In the genomic region with DNA sequence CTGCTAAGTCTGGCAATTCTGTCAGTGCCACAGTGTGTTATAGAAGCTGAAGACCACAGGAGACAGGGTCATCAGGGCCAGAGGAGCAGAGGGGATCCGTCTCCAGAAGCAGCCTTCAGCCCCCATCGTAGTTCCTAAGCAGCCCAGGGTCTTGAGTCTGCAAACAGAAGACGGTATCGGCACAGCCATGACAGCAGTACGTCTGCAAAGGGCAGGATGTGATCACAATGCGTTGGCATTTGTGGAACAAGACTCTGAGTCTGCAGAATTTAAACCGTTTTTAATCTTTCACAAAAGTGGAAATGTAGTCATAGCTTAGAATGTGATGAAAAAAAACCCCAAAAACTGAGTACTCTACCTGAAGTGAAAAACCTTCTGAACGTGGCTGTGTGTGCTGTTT, we compare ENCODE assay signal across 21 cellular contexts. TPM values are rescaled to one million over a fixed set of nuclear protein-coding genes. Genes with fewer than 3 reads are reported as not detected.
A peak's percentile ranks its signal among the peaks of the same experiment; 100 is the strongest.
DNase-seq lines count a peak whose midpoint lies in the region; ATAC-seq and TF ChIP-seq lines count a peak whose summit lies in the region.
"Had no signal": no experiment of that assay in that cellular context is flagged by ENCODE, and none has a peak within 500 bp of the region (broad histone marks: within the 10 kb centered on the region; RNA-seq: fewer than 3 reads in every experiment).

No MANE protein-coding gene starts in this region.

- no peaks in the 10 kb centered on the region for H3K27me3 ChIP-seq in right atrium auricular region
- H3K27me3 ChIP-seq in tibial nerve: no peaks in the 10 kb centered on the region
- H3K27me3 ChIP-seq: gastroesophageal sphincter, neutrophil had no signal

- H3K4me1 Mint-ChIP-seq in type B pancreatic cell (ENCODE audit: unreplicated experiment): peaks cover 37% of the 10 kb centered on the region
- H3K4me1 Mint-ChIP-seq: activated CD4-positive, alpha-beta T cell treated with anti-CD3 and anti-CD28 coated beads, Interleukin-2, amount 10 ng/mL, durations not matched to agents 7 days and 5 days; CD4-positive, alpha-beta memory T cell had no signal

- TF ChIP-seq POLR2A in lower leg skin (IDR thresholded peaks at IDR 0.05) (no peak), tibial nerve (IDR thresholded peaks at IDR 0.05) (no peak)

- no peak for ATAC-seq in Right ventricle myocardium superior (ENCODE audit: poor library complexity)
- ATAC-seq in GM21515 (IDR thresholded peaks at IDR 0.05; ENCODE audit: unreplicated experiment): no peak
- ATAC-seq: gastroesophageal sphincter, PC-3 had no signal

- H3K4me1 ChIP-seq in right atrium auricular region (peaks cover 0 to 36% of the 10 kb centered on the region in 2 donors), tibial nerve (peaks cover 0 to 22% (median 5%) of the 10 kb centered on the region in 4 donors)

- intact Hi-C loops in Right ventricle myocardium superior (cut with DNase I) (no loop called here), lower leg skin (cut with DNase I; ENCODE audit: low total_unique reads) (no loop called here)

- 77 to 81% methylated on average over 8 of the region's 8 CpGs for WGBS in lower leg skin, 2 donors
- 54 to 57% methylated on average over 8 of the region's 8 CpGs for WGBS in tibial nerve, 2 donors

- H3K27ac Mint-ChIP-seq in type B pancreatic cell: peak overlapping the region; percentile 62
- H3K27ac Mint-ChIP-seq: activated CD4-positive, alpha-beta T cell treated with anti-CD3 and anti-CD28 coated beads, Interleukin-2, amount 10 ng/mL, durations not matched to agents 7 days and 5 days; T-helper 1 cell treated with Interleukin-12 subunit alpha and Interleukin-12 subunit beta and Interleukin-4 antibody, amounts not matched to agents 30 μg/mL and 1 μg/mL, for 36 hours had no signal

- no peak for DNase-seq in right atrium auricular region (ENCODE audit: low spot score)
- no peak for DNase-seq in Right ventricle myocardium superior
- DNase-seq in myocyte (ENCODE audit: low read depth): peak; percentile 21
- DNase-seq in type B pancreatic cell (ENCODE audit: extremely low spot score, unreplicated experiment): no peak
- DNase-seq in lower leg skin (ENCODE audit: low spot score in 2 of 2): no peak
- DNase-seq in tibial nerve (ENCODE audit: low spot score in 2 of 2): no peak
- DNase-seq: activated CD4-positive, alpha-beta T cell treated with anti-CD3 and anti-CD28 coated beads, Interleukin-2, amount 10 ng/mL, durations not matched to agents 7 days and 5 days; activated CD8-positive, alpha-beta memory T cell treated with anti-CD3 and anti-CD28 coated beads, Interleukin-2, amount 50 U/mL, for 4 hours; CD4-positive, alpha-beta memory T cell; DMS53; erythroblast; GOT3; MV-4-11; NCI-H1694 treated with DMSO at 0.1 percent for 48 hours; NCI-H774; PC-3 had no signal

- H3K27me3 Mint-ChIP-seq in type B pancreatic cell: no peaks in the 10 kb centered on the region
- H3K27me3 Mint-ChIP-seq: activated CD4-positive, alpha-beta T cell treated with anti-CD3 and anti-CD28 coated beads, Interleukin-2, amount 10 ng/mL, durations not matched to agents 7 days and 5 days; CD4-positive, alpha-beta memory T cell had no signal

- H3K4me3 ChIP-seq in right atrium auricular region (no peak overlapping the region), lower leg skin (ENCODE audit: low read depth, poor library complexity, severe bottlenecking) (no peak overlapping the region), tibial nerve (no peak overlapping the region)
- H3K4me3 ChIP-seq: gastroesophageal sphincter had no signal

- no peaks in the 10 kb centered on the region for H3K9me3 ChIP-seq in right atrium auricular region
- H3K9me3 ChIP-seq in tibial nerve: no peaks in the 10 kb centered on the region
- H3K9me3 ChIP-seq: gastroesophageal sphincter, neutrophil had no signal

- H3K27ac ChIP-seq in right atrium auricular region: peak overlapping the region; percentile 23 to 25
- peak overlapping the region; percentile 75 for H3K27ac ChIP-seq in cingulate gyrus (ENCODE audit: low read depth, low read length)
- no peak overlapping the region for H3K27ac ChIP-seq in tibial nerve
- H3K27ac ChIP-seq: neutrophil had no signal

- no peak for TF ChIP-seq EP300 in tibial nerve (IDR thresholded peaks at IDR 0.05)

- H3K36me3 ChIP-seq in right atrium auricular region (no peaks in the 10 kb centered on the region), tibial nerve (no peaks in the 10 kb centered on the region)
- H3K36me3 ChIP-seq: gastroesophageal sphincter, neutrophil had no signal

- peaks cover 2% of the 10 kb centered on the region for H3K9me3 Mint-ChIP-seq in type B pancreatic cell
- H3K9me3 Mint-ChIP-seq: T-helper 1 cell treated with Interleukin-12 subunit alpha and Interleukin-12 subunit beta and Interleukin-4 antibody, amounts not matched to agents 30 μg/mL and 1 μg/mL, for 36 hours had no signal

- no peak overlapping the region for H3K4me3 Mint-ChIP-seq in type B pancreatic cell
- H3K4me3 Mint-ChIP-seq: activated CD4-positive, alpha-beta T cell treated with anti-CD3 and anti-CD28 coated beads, Interleukin-2, amount 10 ng/mL, durations not matched to agents 7 days and 5 days; CD4-positive, alpha-beta memory T cell; T-helper 1 cell treated with Interleukin-12 subunit alpha and Interleukin-12 subunit beta and Interleukin-4 antibody, amounts not matched to agents 30 μg/mL and 1 μg/mL, for 36 hours had no signal

- TF ChIP-seq CTCF in right atrium auricular region (IDR thresholded peaks at IDR 0.05): no peak
- no peak for TF ChIP-seq CTCF in type B pancreatic cell (conservative IDR thresholded peaks at IDR 0.05)
- no peak for TF ChIP-seq CTCF in lower leg skin (IDR thresholded peaks at IDR 0.05)
- no peak for TF ChIP-seq CTCF in tibial nerve (IDR thresholded peaks at IDR 0.05)

- H3K36me3 Mint-ChIP-seq in type B pancreatic cell: no peaks in the 10 kb centered on the region

RNA-seq across cellular contexts. Expression of a gene that starts 44.0 kb away (rescaled TPM):
- 10 to 100 TPM; 21.4 to 23.1 TPM for total RNA-seq in right atrium auricular region
- 27.6 TPM for total RNA-seq in Right ventricle myocardium superior
- total RNA-seq in myocyte: 101 and 120 TPM in 2 replicates
- 53.9 TPM for polyA plus RNA-seq in myocyte (2012)
- 18.1 and 34.1 TPM in 2 replicates for total RNA-seq in type B pancreatic cell (ENCODE audit: low replicate concordance)
- total RNA-seq in lower leg skin: 10 to 100 TPM; 13.3 to 23.3 (median 17.0) TPM
- total RNA-seq in tibial nerve: 100 to 1,000 TPM in 1 of 4 donors, 10 to 100 TPM in 3; 61.2 to 109 (median 74.6) TPM

Comparison
In these comparisons a context has a peak if more than half of its experiments do, and no peak if none do; other contexts are left out.
1. H3K27ac ChIP-seq: peak in right atrium auricular region (2 of 2) and cingulate gyrus (single experiment); none in tibial nerve (0 of 4).